ENCODE assay signal across 8 cellular contexts in the genomic region with DNA sequence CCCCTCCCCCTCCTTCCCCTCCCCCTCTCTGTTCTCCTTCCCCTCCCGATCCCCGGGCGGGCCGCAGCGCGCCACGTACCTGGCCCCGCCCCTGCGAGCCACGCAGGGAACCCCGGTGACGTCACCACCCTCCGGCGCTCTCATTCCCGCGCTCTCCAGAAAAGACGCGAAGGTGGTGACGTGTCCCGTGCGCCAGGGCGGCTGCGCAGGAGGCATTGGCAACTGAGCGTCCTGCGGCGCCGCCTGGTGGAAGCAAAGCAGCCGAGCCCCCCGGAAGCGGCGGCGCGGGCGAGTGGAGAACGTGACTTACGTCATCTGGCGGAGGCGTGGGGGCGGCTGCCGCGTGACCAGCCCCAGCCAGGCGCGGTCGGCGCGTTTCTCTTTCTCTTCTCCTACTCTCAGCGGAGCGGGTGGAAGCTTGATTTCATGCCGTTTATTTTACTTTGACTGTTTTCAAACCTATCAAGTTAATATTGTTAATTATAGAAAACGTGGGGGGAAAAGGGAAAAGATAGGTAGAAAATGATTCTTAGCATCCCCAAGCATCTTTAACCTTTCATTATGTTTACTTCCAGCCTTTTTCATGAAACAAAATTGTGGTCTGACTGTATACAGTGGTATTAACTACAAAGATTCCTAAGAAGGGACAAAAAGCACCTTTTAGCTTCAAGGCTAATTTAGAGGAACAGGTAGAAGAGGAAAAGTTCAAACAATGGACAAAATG. TPM values are rescaled to one million over a fixed set of nuclear protein-coding genes. Genes with fewer than 3 reads are reported as not detected.
DNase-seq lines count a peak whose midpoint lies in the region; ATAC-seq and TF ChIP-seq lines count a peak whose summit lies in the region.

No MANE protein-coding gene starts in this region.

- H3K36me3 Mint-ChIP-seq in CD4-positive, alpha-beta memory T cell, result peaks cover 0 to 8% of the 10 kb centered on the region in 2 donors

- peak overlapping the region in 1 of 2 donors; percentile 67 for H3K4me3 ChIP-seq in CD4-positive, alpha-beta memory T cell (ENCODE audit: low read length in 2 of 2)
- peak overlapping the region; percentile 16 to 46 (median 41) for H3K4me3 ChIP-seq in right lobe of liver

- peak; percentile 77 for ATAC-seq in GM19397 (IDR thresholded peaks at IDR 0.05; ENCODE audit: unreplicated experiment)
- ATAC-seq in HG03565 (IDR thresholded peaks at IDR 0.05; ENCODE audit: unreplicated experiment), result peak; percentile 62
- peak; percentile 65 to 82 (median 79) for ATAC-seq in right lobe of liver

- H3K4me3 Mint-ChIP-seq in CD4-positive, alpha-beta memory T cell, result peak overlapping the region; percentile 85 to 96 (median 90)

- peaks cover 0 to 2% of the 10 kb centered on the region in 2 donors for H3K27me3 Mint-ChIP-seq in CD4-positive, alpha-beta memory T cell

- H3K27ac Mint-ChIP-seq in CD4-positive, alpha-beta memory T cell, result peak overlapping the region; percentile 97 to 100 (median 100)

- no peaks in the 10 kb centered on the region for H3K9me3 ChIP-seq in CD4-positive, alpha-beta memory T cell (ENCODE audit: control insufficient read depth in 1 of 2, low read length in 2 of 2)
- no peaks in the 10 kb centered on the region for H3K9me3 ChIP-seq in right lobe of liver

- H3K36me3 ChIP-seq in CD4-positive, alpha-beta memory T cell (ENCODE audit: insufficient read depth, low read length), result no peaks in the 10 kb centered on the region
- H3K36me3 ChIP-seq in right lobe of liver, result no peaks in the 10 kb centered on the region

- WGBS in right lobe of liver (ENCODE audit: insufficient coverage, low coverage, low lambda C conversion rate, missing lambda C conversion rate), result 0% methylated on average over 25 of the region's 50 CpGs

- peaks cover 38 to 67% (median 52%) of the 10 kb centered on the region in 4 donors for H3K4me1 Mint-ChIP-seq in CD4-positive, alpha-beta memory T cell

- POLR2A ChIA-PET in CD4-positive, alpha-beta memory T cell (lab: Charles Lee; ENCODE audit: partially characterized antibody), result interaction anchor here (0.5 to 25.9 kb wide), 44 partner anchors 9 to 987 kb away, joined by 3 to 2231 read pairs (median 4); a partner anchor contains a TSS

- H3K27ac ChIP-seq in CD4-positive, alpha-beta memory T cell (ENCODE audit: low read depth, low read length), result peak overlapping the region; percentile 97
- peak overlapping the region; percentile 100 for H3K27ac ChIP-seq in right lobe of liver

- intact Hi-C loops in CD4-positive, alpha-beta memory T cell (cut with micrococcal nuclease), result loop anchor here (1.0 to 10.0 kb wide), 12 partner anchors 10 to 313 kb away; a partner anchor contains a TSS
- intact Hi-C loops in right lobe of liver (cut with DNase I), result loop anchor here (2.0 to 5.0 kb wide), 3 partner anchors 55 to 230 kb away; a partner anchor contains a TSS

- CTCF ChIA-PET in CD4-positive, alpha-beta memory T cell (lab: Charles Lee; ENCODE audit: partially characterized antibody), result interaction anchor here (0.7 to 7.3 kb wide), 30 partner anchors 10 to 418 kb away, joined by 3 to 86 read pairs (median 4); a partner anchor contains a TSS

- TF ChIP-seq CTCF in right lobe of liver (IDR thresholded peaks at IDR 0.05), result peak; percentile 96 to 100 (median 98)

- no peak for TF ChIP-seq POLR2A in right lobe of liver (IDR thresholded peaks at IDR 0.05)

- H3K9me3 Mint-ChIP-seq in CD4-positive, alpha-beta memory T cell, result peaks cover 0 to 2% (median 0%) of the 10 kb centered on the region in 8 donors

- H3K27me3 ChIP-seq in CD4-positive, alpha-beta memory T cell (ENCODE audit: insufficient read depth, low read length), result no peaks in the 10 kb centered on the region
- no peaks in the 10 kb centered on the region for H3K27me3 ChIP-seq in right lobe of liver

- peak; percentile 99 to 100 (median 100) for DNase-seq in CD4-positive, alpha-beta memory T cell
- DNase-seq in NCI-H748 (lab: John Stamatoyannopoulos, UW; ENCODE audit: unreplicated experiment) (peak; percentile 98), dermis blood vessel endothelial cell (peak; percentile 100), right lobe of liver (peak; percentile 99)
- peak; percentile 97 to 99 for DNase-seq in activated CD4-positive, alpha-beta T cell treated with anti-CD3 and anti-CD28 coated beads, Interleukin-2, amount 50 U/mL, for 24 hours (ENCODE audit: low read depth in 1 of 2, low spot score in 1 of 2)
- peak; percentile 100 for DNase-seq in stimulated activated CD4-positive, alpha-beta T cell treated with anti-CD3 and anti-CD28 coated beads, Interleukin-4, amount 100 ng/mL, for 24 hours

- H3K4me1 ChIP-seq in CD4-positive, alpha-beta memory T cell (ENCODE audit: insufficient read depth, low read length), result peaks cover 56% of the 10 kb centered on the region
- peaks cover 0 to 19% (median 6%) of the 10 kb centered on the region in 4 donors for H3K4me1 ChIP-seq in right lobe of liver

RNA-seq across cellular contexts. Expression of a gene that starts 48.1 kb away (rescaled TPM):
- total RNA-seq in CD4-positive, alpha-beta memory T cell, result 10 to 100 TPM; 36.7 to 47.9 TPM
- 10 to 100 TPM; 22.4 to 26.6 TPM for polyA plus RNA-seq in CD4-positive, alpha-beta memory T cell
- 14.3 and 25.5 TPM in 2 replicates for total RNA-seq in dermis blood vessel endothelial cell
- total RNA-seq in right lobe of liver, result 10 to 100 TPM; 10.9 to 22.5 (median 16.7) TPM

RNA-seq across cellular contexts. Expression of a gene that starts 55.5 kb away (rescaled TPM):
- total RNA-seq in CD4-positive, alpha-beta memory T cell, result 100 to 1,000 TPM; 372 to 383 TPM
- 100 to 1,000 TPM; 116 to 153 TPM for polyA plus RNA-seq in CD4-positive, alpha-beta memory T cell
- 37.9 and 109 TPM in 2 replicates for total RNA-seq in dermis blood vessel endothelial cell
- total RNA-seq in right lobe of liver, result 100 to 1,000 TPM; 147 to 220 (median 178) TPM
